Comparison of ENCODE assay signal across 14 cellular contexts in the genomic region with DNA sequence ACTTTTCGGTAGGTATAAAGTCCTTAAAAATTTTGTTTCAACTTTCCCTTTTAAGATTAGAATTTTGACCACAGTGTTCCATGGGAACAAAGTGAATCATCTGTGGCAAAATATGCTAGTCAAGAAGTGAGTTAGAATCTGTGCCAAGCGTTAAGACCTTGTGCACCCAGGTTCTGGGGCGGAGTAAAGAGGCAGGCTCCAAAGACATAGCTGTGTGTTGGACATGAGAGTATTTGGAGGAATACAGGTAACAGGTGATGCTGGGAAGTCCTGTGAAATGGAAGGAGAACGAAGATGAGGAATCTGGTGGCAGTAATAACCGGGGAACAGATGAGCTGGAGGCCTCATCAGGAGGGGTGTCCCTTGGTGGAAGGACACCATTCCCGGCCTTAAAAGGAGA. TPM values are rescaled to one million over a fixed set of nuclear protein-coding genes. Genes with fewer than 3 reads are reported as not detected.
A peak's percentile ranks its signal among the peaks of the same experiment; 100 is the strongest.
DNase-seq lines count a peak whose midpoint lies in the region; ATAC-seq, FAIRE-seq and TF ChIP-seq lines count a peak whose summit lies in the region.
"Not testable (repeated sequence)": the region's sequence is repeated elsewhere in the genome, so short reads cannot be mapped to it uniquely, and the experiment has no call there.
"Had no signal": no experiment of that assay in that cellular context is flagged by ENCODE, and none has a peak within 500 bp of the region (broad histone marks: within the 10 kb centered on the region; RNA-seq: fewer than 3 reads in every experiment).

No MANE protein-coding gene starts in this region.

- 72% methylated on average over 6 of the region's 6 CpGs for WGBS in A549 (ENCODE audit: missing lambda C conversion rate)
- 69% methylated on average over 5 of the region's 6 CpGs; no CpG with 5 or more reads in 1 of the 2 experiments for WGBS in H1 (ENCODE audit: extremely low coverage in 1 of 2, insufficient coverage in 1 of 2, insufficient read length in 1 of 2, insufficient replicate concordance in 2 of 2, low coverage in 1 of 2, low lambda C conversion rate in 2 of 2, missing lambda C conversion rate in 1 of 2), 2 experiments

- not testable (repeated sequence) for H3K79me1 ChIP-seq in H1 (ENCODE audit: low read depth, low read length)

- not testable (repeated sequence) for DNase-seq in A549 (ENCODE audit: low read depth in 1 of 2, low spot score in 1 of 2); GM23338 (ENCODE audit: low spot score); SJCRH30; H1 (ENCODE audit: low read depth in 1 of 2, low spot score in 2 of 2); glutamatergic neuron; neural progenitor cell (ENCODE audit: low spot score)

- H3K23ac ChIP-seq in H1 (ENCODE audit: insufficient read length): not testable (repeated sequence)

- H3K23me2 ChIP-seq in H1 (ENCODE audit: low read depth, low read length): not testable (repeated sequence)

- not testable (repeated sequence) for H3K36me3 Mint-ChIP-seq in GM23338 (ENCODE audit: low read depth); glutamatergic neuron (ENCODE audit: unreplicated experiment); neural progenitor cell

- peak overlapping the region; percentile 98 for H2AK5ac ChIP-seq in H1 (ENCODE audit: low read depth, low read length)

- H3K9ac ChIP-seq in HUES6 (ENCODE audit: low read length) (peak overlapping the region; percentile 94), iPS-20b (ENCODE audit: low read depth, low read length) (peak overlapping the region; percentile 77; the same call in 1 of the 2 replicates)
- H3K9ac ChIP-seq in H1 (replicated peaks in 1 of 4; ENCODE audit: extremely low read depth in 1 of 4, low read depth in 3 of 4, low read length in 3 of 4); neural progenitor cell: not testable (repeated sequence)

- CTCF ChIA-PET in A549 (lab: Yijun Ruan, JAX): not testable (repeated sequence)
- CTCF ChIA-PET in H1 (lab: Charles Lee; ENCODE audit: partially characterized antibody): interaction anchor here (0.8 to 1.0 kb wide), 2 partner anchors 14 to 20 kb away, joined by 4 to 5 read pairs; no protein-coding TSS in a partner anchor

- H2BK12ac ChIP-seq in H1 (ENCODE audit: low read depth, low read length): peak overlapping the region; percentile 96; the same call in 1 of the 2 replicates

- not testable (repeated sequence) for H3K27me3 Mint-ChIP-seq in GM23338 (ENCODE audit: insufficient read depth, low read depth, poor library complexity); glutamatergic neuron (ENCODE audit: unreplicated experiment); neural progenitor cell (ENCODE audit: insufficient read depth, low read depth)

- H3K4me1 Mint-ChIP-seq in GM23338 (peaks cover 69% of the 10 kb centered on the region), neural progenitor cell (peaks cover 20% of the 10 kb centered on the region)
- not testable (repeated sequence) for H3K4me1 Mint-ChIP-seq in glutamatergic neuron (ENCODE audit: low read depth, unreplicated experiment)

- not testable (repeated sequence) for H2AFZ ChIP-seq in GM23338; H1 (ENCODE audit: low read length); neural progenitor cell (replicated peaks)

- not testable (repeated sequence) for H3K9me2 ChIP-seq in GM23338 (ENCODE audit: insufficient read depth)

- H3K14ac ChIP-seq in H1 (ENCODE audit: insufficient read length): not testable (repeated sequence)

- not testable (repeated sequence) for H3K9me3 Mint-ChIP-seq in GM23338; glutamatergic neuron (ENCODE audit: unreplicated experiment); neural progenitor cell

- peak overlapping the region; percentile 96 for H3K27ac Mint-ChIP-seq in GM23338
- H3K27ac Mint-ChIP-seq in glutamatergic neuron (ENCODE audit: unreplicated experiment): peak overlapping the region; percentile 36
- not testable (repeated sequence) for H3K27ac Mint-ChIP-seq in neural progenitor cell

- not testable (repeated sequence) for H3K4me1 ChIP-seq in A549
- H3K4me1 ChIP-seq in GM23338 (ENCODE audit: insufficient read depth): peaks cover 44% of the 10 kb centered on the region
- peaks cover 79% of the 10 kb centered on the region for H3K4me1 ChIP-seq in HUES6 (ENCODE audit: control insufficient read depth, insufficient read depth, low read length)
- H3K4me1 ChIP-seq in SJCRH30: peaks cover 27% of the 10 kb centered on the region
- peaks cover 0 to 13% (median 3%) of the 10 kb centered on the region in 4 experiments; a peak in 6 of 7 replicates for H3K4me1 ChIP-seq in H1 (replicated peaks in 1 of 4; ENCODE audit: control insufficient read depth in 3 of 4, insufficient read depth in 4 of 4, low read length in 3 of 4)
- H3K4me1 ChIP-seq in iPS-20b (ENCODE audit: insufficient read depth, low read length): peaks cover 53% of the 10 kb centered on the region
- peaks cover 28% of the 10 kb centered on the region for H3K4me1 ChIP-seq in neural progenitor cell

- not testable (repeated sequence) for H2BK15ac ChIP-seq in H1 (ENCODE audit: low read length)

- not testable (repeated sequence) for H3K27me3 ChIP-seq in GM23338 (ENCODE audit: insufficient read depth); HUES6 (ENCODE audit: control insufficient read depth, insufficient read depth, low read length); SJCRH30; H1 (replicated peaks in 1 of 4; ENCODE audit: control insufficient read depth in 3 of 4, extremely low read depth in 1 of 4, insufficient read depth in 3 of 4, low read length in 3 of 4); iPS-20b (ENCODE audit: insufficient read depth, low read length); neural progenitor cell

- H4K91ac ChIP-seq in H1 (replicated peaks; ENCODE audit: insufficient read length, low read length): peak overlapping the region; percentile 99

- not testable (repeated sequence) for H3K27ac ChIP-seq in A549, neural progenitor cell
- H3K27ac ChIP-seq in GM23338 (ENCODE audit: low read depth): peak overlapping the region; percentile 94
- H3K27ac ChIP-seq in HUES6 (ENCODE audit: low read depth, low read length): peak overlapping the region; percentile 99
- H3K27ac ChIP-seq in SJCRH30: peak overlapping the region; percentile 72
- H3K27ac ChIP-seq in H1 (ENCODE audit: low read depth, low read length): peak overlapping the region; percentile 27; the same call in 1 of the 2 replicates
- H3K27ac ChIP-seq in iPS-20b (ENCODE audit: low read length): peak overlapping the region; percentile 92

- 0 out of 6 replicates have a peak, but pooled peaks of 1 of the 2 experiments have one; percentile 43 for ATAC-seq in A549
- peak; percentile 55 for ATAC-seq in GM23338

- not testable (repeated sequence) for H3K4ac ChIP-seq in H1 (replicated peaks; ENCODE audit: insufficient read length, low read depth, low read length)

- H3K4me3 Mint-ChIP-seq in GM23338 (peak overlapping the region; percentile 3; the same call in 2 of the 3 replicates), neural progenitor cell (peak overlapping the region; percentile 7)
- not testable (repeated sequence) for H3K4me3 Mint-ChIP-seq in glutamatergic neuron (ENCODE audit: unreplicated experiment)

- not testable (repeated sequence) for H3K9me3 ChIP-seq in A549; HUES6 (ENCODE audit: control insufficient read depth, insufficient read depth, low read depth, low read length); SJCRH30 (replicated peaks); H1 (ENCODE audit: insufficient read depth in 2 of 2, low read depth in 1 of 2, low read length in 1 of 2); iPS-20b (ENCODE audit: insufficient read depth, low read depth, low read length); neural progenitor cell (ENCODE audit: low read depth)

- not testable (repeated sequence) for H3K4me2 ChIP-seq in A549; H1 (ENCODE audit: insufficient read depth in 1 of 2, low read depth in 2 of 2, low read length in 2 of 2); neural progenitor cell
- H3K4me2 ChIP-seq in GM23338: 0 out of 2 replicates have a peak overlapping the region, but pooled peaks have one; percentile 7

- TF ChIP-seq POLR2A in A549 (IDR thresholded peaks at IDR 0.05; ENCODE audit: low read length); H1 (IDR thresholded peaks at IDR 0.05; ENCODE audit: control extremely low read depth in 1 of 2, low read depth in 2 of 2, low read length in 2 of 2): not testable (repeated sequence)

- POLR2A ChIA-PET in A549 (lab: Yijun Ruan, JAX): not testable (repeated sequence)
- POLR2A ChIA-PET in H1 (lab: Charles Lee; ENCODE audit: partially characterized antibody): interaction anchor here (1.4 to 2.4 kb wide), 3 partner anchors 14 to 180 kb away, joined by 3 to 7 read pairs (median 4); partner anchors contain the start of gene CR2

- H3K36me3 ChIP-seq in GM23338 (ENCODE audit: insufficient read depth); HUES6 (ENCODE audit: control insufficient read depth, insufficient read depth, low read length); SJCRH30; H1 (ENCODE audit: control insufficient read depth in 2 of 4, insufficient read depth in 4 of 4, low read length in 3 of 4); iPS-20b (ENCODE audit: insufficient read depth, low read depth, low read length); neural progenitor cell: not testable (repeated sequence)

- H4K5ac ChIP-seq in H1 (ENCODE audit: insufficient read length, low read depth, low read length): peak overlapping the region; percentile 81

- H2BK20ac ChIP-seq in H1 (ENCODE audit: low read length): peak overlapping the region; percentile 100

- not testable (repeated sequence) for H4K20me1 ChIP-seq in GM23338 (replicated peaks; ENCODE audit: insufficient read depth); H1 (replicated peaks in 1 of 2; ENCODE audit: control insufficient read depth in 1 of 2, insufficient read depth in 2 of 2, low read length in 2 of 2); neural progenitor cell (ENCODE audit: low read depth)

- H2BK120ac ChIP-seq in H1 (replicated peaks; ENCODE audit: low read depth, low read length): peak overlapping the region; percentile 100

- H3F3A ChIP-seq in GM23338 (replicated peaks; ENCODE audit: low read depth); neural progenitor cell (ENCODE audit: low read depth): not testable (repeated sequence)

- TF ChIP-seq EP300 in A549 (IDR thresholded peaks at IDR 0.05); H1 (IDR thresholded peaks at IDR 0.05; ENCODE audit: borderline replicate concordance in 1 of 2, low read depth in 2 of 2, low read length in 2 of 2): not testable (repeated sequence)

- not testable (repeated sequence) for H3K56ac ChIP-seq in H1 (replicated peaks; ENCODE audit: insufficient read length, low read depth, low read length)

- 0 out of 2 replicates have a peak overlapping the region, but pooled peaks have one; percentile 88 for H3K18ac ChIP-seq in H1 (ENCODE audit: extremely low read depth, low read length)

- not testable (repeated sequence) for H4K8ac ChIP-seq in H1 (ENCODE audit: extremely low read depth, insufficient read depth, low read length)

- peak; percentile 74 for FAIRE-seq in A549 (lab: Jason Lieb, UNC)
- FAIRE-seq in H1 (lab: Jason Lieb, UNC): peak; percentile 36

- H3K4me3 ChIP-seq in A549; GM23338; SJCRH30; H1 (ENCODE audit: extremely low read depth in 1 of 4, insufficient read depth in 2 of 4, low read depth in 3 of 4, low read length in 4 of 4); iPS-20b (ENCODE audit: low read length); neural progenitor cell: not testable (repeated sequence)
- peak overlapping the region; percentile 35; the same call in 1 of the 2 replicates for H3K4me3 ChIP-seq in HUES6 (ENCODE audit: low read depth, low read length)

- peak overlapping the region; percentile 99; the same call in 1 of the 2 replicates for H2BK5ac ChIP-seq in H1 (ENCODE audit: low read depth, low read length)

- not testable (repeated sequence) for H3K79me2 ChIP-seq in GM23338 (replicated peaks; ENCODE audit: insufficient read depth); H1 (ENCODE audit: control insufficient read depth in 1 of 2, insufficient read depth in 2 of 2, low read length in 2 of 2); neural progenitor cell (ENCODE audit: low read depth)

- TF ChIP-seq RAD21 in A549 (conservative IDR thresholded peaks at IDR 0.05 in 1 of 2, IDR thresholded peaks at IDR 0.05 in 1 of 2); H1 (IDR thresholded peaks at IDR 0.05 in 1 of 2, conservative IDR thresholded peaks at IDR 0.05 in 1 of 2; ENCODE audit: low read depth in 2 of 2, low read length in 2 of 2): not testable (repeated sequence)

- TF ChIP-seq CTCF in A549 (IDR thresholded peaks at IDR 0.05); GM23338 (conservative IDR thresholded peaks at IDR 0.05; ENCODE audit: low read depth in 2 of 2); H1 (IDR thresholded peaks at IDR 0.05; ENCODE audit: control extremely low read depth in 1 of 3, insufficient read depth in 1 of 3, low read depth in 1 of 3, low read length in 3 of 3); glutamatergic neuron (IDR thresholded peaks at IDR 0.05; ENCODE audit: partially characterized antibody, unreplicated experiment); neural progenitor cell (IDR thresholded peaks at IDR 0.05): not testable (repeated sequence)

RNA-seq across cellular contexts. Expression of gene CR1L, which starts 10.6 kb away (rescaled TPM):
- not detected in 2 replicates for polyA plus RNA-seq in A549 (2011; rRNA removed)
- not detected in 2 replicates for polyA plus RNA-seq in A549 (2012; cell fraction: cytosol; rRNA removed)
- not detected in 2 replicates for polyA plus RNA-seq in A549 (2012; cell fraction: nucleus; rRNA removed)
- not detected in 3 replicates for polyA plus RNA-seq in A549 (2017; fragmentation: RNase III; extraction: RNeasy Plus Mini Kit Qiagen cat#74134 plus additional on column Dnase treatment)
- polyA minus RNA-seq in A549 (2011; rRNA and poly(A)+ RNA removed): not detected in 2 replicates
- total RNA-seq in GM23338 (2014; rRNA removed; shearing (Covaris generic)): 2.9 and 5.8 TPM in 2 replicates
- 13.4 and 21.4 TPM in 2 replicates for polyA plus RNA-seq in GM23338 (2016; fragmentation: Nextera tagmentation; extraction: Ambion mirVana)
- not detected in 2 replicates for total RNA-seq in SJCRH30 (2014; rRNA removed; shearing (Covaris generic))
- total RNA-seq in H1 (2021; fragmentation: NEBNext Ultra II Directional; extraction: Animal tissue kit (Norgen Biotek cat#: 25700)): not detected in 2 replicates
- 0.19 and 0.39 TPM in 2 replicates for polyA plus RNA-seq in H1 (2011; rRNA removed)
- polyA plus RNA-seq in H1 (2011; cell fraction: cytosol; rRNA removed): 0.37 TPM
- polyA plus RNA-seq in H1 (2011; cell fraction: nucleus; rRNA removed): 0.40 TPM
- polyA plus RNA-seq in H1 (2012, experiment 1 of 2): 0.32 TPM in 1 of 4 replicates, not detected in the others
- polyA plus RNA-seq in H1 (2012, experiment 2 of 2): not detected
- polyA plus RNA-seq in H1 (2013, experiment 1 of 2): 0.22 TPM
- polyA plus RNA-seq in H1 (2013, experiment 2 of 2): 0.46 TPM
- 0.09 TPM in 1 of 2 replicates, not detected in the other for polyA minus RNA-seq in H1 (2011; rRNA and poly(A)+ RNA removed)
- not detected for polyA minus RNA-seq in H1 (2011; cell fraction: cytosol; rRNA and poly(A)+ RNA removed)
- not detected for polyA minus RNA-seq in H1 (2011; cell fraction: nucleus; rRNA and poly(A)+ RNA removed)
- not detected for total RNA-seq in glutamatergic neuron (ENCODE audit: unreplicated experiment)
- not detected in 2 replicates for total RNA-seq in neural progenitor cell (ENCODE audit: low replicate concordance)
- total RNA-seq: CD4-positive, alpha-beta T cell; CD8-positive, alpha-beta memory T cell; G401; H4; HFFc6 had no signal
- polyA plus RNA-seq: CD14-positive monocyte; CD8-positive, alpha-beta memory T cell had no signal
